ENCODE assay signal across 8 cellular contexts in the genomic region with DNA sequence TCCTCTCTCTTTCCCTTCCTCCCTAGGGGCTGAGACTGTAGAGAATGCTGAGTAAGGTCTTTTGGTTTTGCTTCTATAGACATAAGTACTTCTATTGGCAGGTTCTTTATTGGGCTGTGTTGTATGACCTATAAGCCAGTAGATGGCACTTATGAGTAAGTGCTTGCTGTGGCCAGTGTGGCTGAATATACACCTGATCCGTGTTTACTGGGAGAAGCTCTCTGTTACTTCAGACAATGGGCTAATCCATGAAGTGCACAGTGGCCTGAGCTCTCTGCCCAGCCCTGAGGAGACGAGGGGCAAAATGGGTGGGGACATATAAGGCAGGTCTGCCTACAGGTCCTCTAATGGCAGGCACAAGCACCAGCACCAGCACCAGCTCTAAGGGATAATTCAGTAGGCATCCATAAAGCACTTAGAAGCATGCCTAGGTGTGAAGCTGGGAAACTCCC.
DNase-seq lines count a peak whose midpoint lies in the region; ATAC-seq and TF ChIP-seq lines count a peak whose summit lies in the region.

No MANE protein-coding gene starts in this region.

- peak; percentile 76 for TF ChIP-seq CTCF in Panc1 (IDR thresholded peaks at IDR 0.05)
- peak; percentile 68 for TF ChIP-seq CTCF in fibroblast of the aortic adventitia (IDR thresholded peaks at IDR 0.05; ENCODE audit: insufficient read depth, low read length)

- H3K4me3 Mint-ChIP-seq in stimulated activated effector memory CD8-positive, alpha-beta T cell treated with anti-CD3 and anti-CD28 coated beads, Interleukin-12 subunit alpha, Interleukin-12 subunit beta, amount 100 ng/mL, for 72 hours = no peak overlapping the region

- no peaks in the 10 kb centered on the region for H3K4me1 ChIP-seq in Panc1 (ENCODE audit: control insufficient read depth, insufficient read depth, low read length)

- intact Hi-C loops in Panc1 (cut with micrococcal nuclease; ENCODE audit: unreplicated experiment) = loop anchor here (10.0 kb wide), 1 partner anchor 1057 kb away; no protein-coding TSS in a partner anchor

- ATAC-seq in GM21381 (IDR thresholded peaks at IDR 0.05; ENCODE audit: unreplicated experiment) = peak; percentile 93
- ATAC-seq in HG03521 (IDR thresholded peaks at IDR 0.05; ENCODE audit: unreplicated experiment) = peak; percentile 94
- peak; percentile 88 for ATAC-seq in Panc1
- ATAC-seq in stimulated activated effector memory CD8-positive, alpha-beta T cell treated with anti-CD3 and anti-CD28 coated beads, Interleukin-12 subunit alpha, Interleukin-12 subunit beta, amount 100 ng/mL, for 72 hours = peak; percentile 42

- POLR2A ChIA-PET in Panc1 (lab: Charles Lee) = no interaction called here

- no peaks in the 10 kb centered on the region for H3K27me3 ChIP-seq in Panc1 (ENCODE audit: control insufficient read depth, insufficient read depth, low read length)

- H3K36me3 ChIP-seq in Panc1 (ENCODE audit: control insufficient read depth, insufficient read depth, low read length) = no peaks in the 10 kb centered on the region

- H3K27ac Mint-ChIP-seq in stimulated activated effector memory CD8-positive, alpha-beta T cell treated with anti-CD3 and anti-CD28 coated beads, Interleukin-12 subunit alpha, Interleukin-12 subunit beta, amount 100 ng/mL, for 72 hours = no peak overlapping the region

- H3K4me3 ChIP-seq in Panc1 (ENCODE audit: low read depth in 2 of 2, low read length in 2 of 2) (no peak overlapping the region), fibroblast of the aortic adventitia (ENCODE audit: low read depth, low read length) (no peak overlapping the region)

- H3K27ac ChIP-seq in Panc1 (ENCODE audit: low read length) = no peak overlapping the region

- no peaks in the 10 kb centered on the region for H3K9me3 ChIP-seq in Panc1 (ENCODE audit: control insufficient read depth, insufficient read depth, low read depth, low read length)

- CTCF ChIA-PET in Panc1 (lab: Charles Lee) = no interaction called here

- no TSS peak for BruUV-seq in Panc1 (replicated peaks; lab: Mats Ljungman, UMichigan)

- in situ Hi-C loops in Panc1 (cut with HindIII; ENCODE audit: low pct_unique_long_range_greater_than_20kb, low sequenced_read_pairs) = no loop called here

- DNase-seq in GF-D8 (lab: John Stamatoyannopoulos, UW) (peak; percentile 5), Panc1 (ENCODE audit: low read depth, low spot score) (peak; percentile 15), fibroblast of the aortic adventitia (ENCODE audit: low read depth) (peak; percentile 57)
- no peak for DNase-seq in stimulated activated effector memory CD8-positive, alpha-beta T cell treated with anti-CD3 and anti-CD28 coated beads, Interleukin-12 subunit alpha, Interleukin-12 subunit beta, amount 100 ng/mL, for 72 hours (ENCODE audit: low spot score in 2 of 2)
- no peak for DNase-seq in stimulated activated CD4-positive, alpha-beta T cell treated with anti-CD3 and anti-CD28 coated beads, Interleukin-2, amount 100 ng/mL, for 24 hours
- DNase-seq in stimulated activated CD4-positive, alpha-beta T cell treated with anti-CD3 and anti-CD28 coated beads, Interleukin-1b, Interleukin-23, amount 100 ng/mL, for 48 hours = no peak

- H3K9me3 Mint-ChIP-seq in stimulated activated effector memory CD8-positive, alpha-beta T cell treated with anti-CD3 and anti-CD28 coated beads, Interleukin-12 subunit alpha, Interleukin-12 subunit beta, amount 100 ng/mL, for 72 hours = peaks cover 13% of the 10 kb centered on the region

- H3K36me3 Mint-ChIP-seq in stimulated activated effector memory CD8-positive, alpha-beta T cell treated with anti-CD3 and anti-CD28 coated beads, Interleukin-12 subunit alpha, Interleukin-12 subunit beta, amount 100 ng/mL, for 72 hours = no peaks in the 10 kb centered on the region

- no peaks in the 10 kb centered on the region for H3K4me1 Mint-ChIP-seq in stimulated activated effector memory CD8-positive, alpha-beta T cell treated with anti-CD3 and anti-CD28 coated beads, Interleukin-12 subunit alpha, Interleukin-12 subunit beta, amount 100 ng/mL, for 72 hours

Comparison
In these comparisons a context has a peak if more than half of its experiments do, and no peak if none do; other contexts are left out.
1. DNase-seq: peak in GF-D8 (single experiment), Panc1 (single experiment) and fibroblast of the aortic adventitia (single experiment); none in stimulated activated effector memory CD8-positive, alpha-beta T cell treated with anti-CD3 and anti-CD28 coated beads, Interleukin-12 subunit alpha, Interleukin-12 subunit beta, amount 100 ng/mL, for 72 hours (0 of 2), stimulated activated CD4-positive, alpha-beta T cell treated with anti-CD3 and anti-CD28 coated beads, Interleukin-2, amount 100 ng/mL, for 24 hours (0 of 2) and stimulated activated CD4-positive, alpha-beta T cell treated with anti-CD3 and anti-CD28 coated beads, Interleukin-1b, Interleukin-23, amount 100 ng/mL, for 48 hours (single experiment).
2. ATAC-seq: peak in every context shown above with its lines; median percentile 94 in HG03521; 93 in GM21381; 88 in Panc1; 42 in stimulated activated effector memory CD8-positive, alpha-beta T cell treated with anti-CD3 and anti-CD28 coated beads, Interleukin-12 subunit alpha, Interleukin-12 subunit beta, amount 100 ng/mL, for 72 hours.